17 cellular contexts compared by ENCODE assay signal in genomic region chr10:131824371-131825149, GRCh38.
DNase-seq lines count a peak whose midpoint lies in the region; ATAC-seq lines count a peak whose summit lies in the region.
"Had no signal": no experiment of that assay in that cellular context is flagged by ENCODE, and none has a peak within 500 bp of the region (broad histone marks: within the 10 kb centered on the region; RNA-seq: fewer than 3 reads in every experiment).

No MANE protein-coding gene starts in this region.

- H3K36me3 ChIP-seq in aorta (ENCODE audit: control insufficient read depth in 1 of 2, insufficient read depth in 2 of 2, low read length in 1 of 2): no peaks in the 10 kb centered on the region
- H3K36me3 ChIP-seq: uterus had no signal

- no peaks in the 10 kb centered on the region for H3K9me3 Mint-ChIP-seq in stimulated activated naive CD8-positive, alpha-beta T cell treated with anti-CD3 and anti-CD28 coated beads, Interleukin-15, amount 100 ng/mL, for 72 hours
- H3K9me3 Mint-ChIP-seq in activated naive CD8-positive, alpha-beta T cell treated with anti-CD3 and anti-CD28 coated beads, Interleukin-2, amount 50 U/mL, for 24 hours: no peaks in the 10 kb centered on the region
- H3K9me3 Mint-ChIP-seq: activated naive CD4-positive, alpha-beta T cell treated with anti-CD3 and anti-CD28 coated beads, Interleukin-2, amount 50 U/mL, for 72 hours had no signal

- DNase-seq in stimulated activated naive CD8-positive, alpha-beta T cell treated with anti-CD3 and anti-CD28 coated beads, Interleukin-15, Interleukin-2, amounts not matched to agents 100 U/mL and 50 U/mL, for 24 hours: no peak
- no peak for DNase-seq in stimulated activated naive CD8-positive, alpha-beta T cell treated with anti-CD3 and anti-CD28 coated beads, Interleukin-15, amount 100 ng/mL, for 72 hours
- DNase-seq in activated naive CD8-positive, alpha-beta T cell treated with anti-CD3 and anti-CD28 coated beads, Interleukin-2, amount 50 U/mL, for 24 hours: no peak
- DNase-seq in mesenteric fat pad (ENCODE audit: low spot score): peak; percentile 85
- peak in 1 of 2 donors; percentile 69 for DNase-seq in aorta
- DNase-seq: activated CD4-positive, alpha-beta T cell treated with anti-CD3 and anti-CD28 coated beads, Interleukin-2, amount 50 U/mL, for 48 hours; activated T-cell treated with anti-CD3 and anti-CD28 coated beads, Interleukin-2, amount 50 U/mL, for 48 hours; foreskin keratinocyte; NCI-H1694 treated with DMSO at 0.1 percent for 48 hours had no signal

- no peak overlapping the region for H3K4me3 ChIP-seq in aorta (ENCODE audit: low read length in 2 of 2)
- H3K4me3 ChIP-seq: mucosa of descending colon, uterus had no signal

- intact Hi-C loops in aorta (cut with DNase I): no loop called here

- no peak overlapping the region for H3K4me3 Mint-ChIP-seq in stimulated activated naive CD8-positive, alpha-beta T cell treated with anti-CD3 and anti-CD28 coated beads, Interleukin-15, amount 100 ng/mL, for 72 hours
- H3K4me3 Mint-ChIP-seq in activated naive CD8-positive, alpha-beta T cell treated with anti-CD3 and anti-CD28 coated beads, Interleukin-2, amount 50 U/mL, for 24 hours: no peak overlapping the region
- H3K4me3 Mint-ChIP-seq: brain had no signal

- WGBS in aorta, 2 donors: 51% methylated on average over 23 to 24 of the region's 24 CpGs

- peaks cover 6% of the 10 kb centered on the region for H3K4me1 Mint-ChIP-seq in stimulated activated naive CD8-positive, alpha-beta T cell treated with anti-CD3 and anti-CD28 coated beads, Interleukin-15, amount 100 ng/mL, for 72 hours
- no peaks in the 10 kb centered on the region for H3K4me1 Mint-ChIP-seq in activated naive CD8-positive, alpha-beta T cell treated with anti-CD3 and anti-CD28 coated beads, Interleukin-2, amount 50 U/mL, for 24 hours

- ATAC-seq in stimulated activated naive CD8-positive, alpha-beta T cell treated with anti-CD3 and anti-CD28 coated beads, Interleukin-15, Interleukin-2, amounts not matched to agents 100 U/mL and 50 U/mL, for 24 hours: peak; percentile 23
- ATAC-seq in stimulated activated naive CD8-positive, alpha-beta T cell treated with anti-CD3 and anti-CD28 coated beads, Interleukin-15, amount 100 ng/mL, for 72 hours: no peak
- peak; percentile 29 for ATAC-seq in activated naive CD8-positive, alpha-beta T cell treated with anti-CD3 and anti-CD28 coated beads, Interleukin-2, amount 50 U/mL, for 24 hours
- peak; percentile 26 for ATAC-seq in aorta (ENCODE audit: low FRiP score)
- no peak for ATAC-seq in HG02763 (IDR thresholded peaks at IDR 0.05; ENCODE audit: unreplicated experiment)
- no peak for ATAC-seq in HG02571 (IDR thresholded peaks at IDR 0.05; ENCODE audit: unreplicated experiment)
- no peak for ATAC-seq in HG03565 (IDR thresholded peaks at IDR 0.05; ENCODE audit: unreplicated experiment)
- ATAC-seq: activated naive CD4-positive, alpha-beta T cell treated with anti-CD3 and anti-CD28 coated beads, Interleukin-2, amount 50 U/mL, for 72 hours; foreskin keratinocyte; mucosa of descending colon had no signal

- no peaks in the 10 kb centered on the region for H3K4me1 ChIP-seq in aorta (ENCODE audit: control insufficient read depth in 1 of 2, insufficient read depth in 2 of 2, low read length in 2 of 2)
- H3K4me1 ChIP-seq: foreskin keratinocyte, uterus had no signal

- H3K27ac ChIP-seq in aorta (ENCODE audit: low read depth in 1 of 2, low read length in 2 of 2): no peak overlapping the region
- H3K27ac ChIP-seq: epithelial cell of prostate, foreskin keratinocyte, uterus had no signal

- no peaks in the 10 kb centered on the region for H3K36me3 Mint-ChIP-seq in activated naive CD8-positive, alpha-beta T cell treated with anti-CD3 and anti-CD28 coated beads, Interleukin-2, amount 50 U/mL, for 24 hours (ENCODE audit: low read depth)
- H3K36me3 Mint-ChIP-seq: activated naive CD4-positive, alpha-beta T cell treated with anti-CD3 and anti-CD28 coated beads, Interleukin-2, amount 50 U/mL, for 72 hours; brain had no signal

- no peaks in the 10 kb centered on the region for H3K9me3 ChIP-seq in aorta (ENCODE audit: control insufficient read depth, low read length)
- H3K9me3 ChIP-seq: mucosa of descending colon had no signal

- H3K27me3 Mint-ChIP-seq in stimulated activated naive CD8-positive, alpha-beta T cell treated with anti-CD3 and anti-CD28 coated beads, Interleukin-15, amount 100 ng/mL, for 72 hours: peaks cover 16% of the 10 kb centered on the region
- peaks cover 3% of the 10 kb centered on the region for H3K27me3 Mint-ChIP-seq in activated naive CD8-positive, alpha-beta T cell treated with anti-CD3 and anti-CD28 coated beads, Interleukin-2, amount 50 U/mL, for 24 hours

- peak overlapping the region in 1 of 2 donors; percentile 60 for H3K27ac Mint-ChIP-seq in stimulated activated naive CD8-positive, alpha-beta T cell treated with anti-CD3 and anti-CD28 coated beads, Interleukin-15, amount 100 ng/mL, for 72 hours
- H3K27ac Mint-ChIP-seq in activated naive CD8-positive, alpha-beta T cell treated with anti-CD3 and anti-CD28 coated beads, Interleukin-2, amount 50 U/mL, for 24 hours: no peak overlapping the region

- no peaks in the 10 kb centered on the region for H3K27me3 ChIP-seq in aorta (ENCODE audit: control insufficient read depth in 1 of 2, insufficient read depth in 2 of 2, low read length in 1 of 2)
- H3K27me3 ChIP-seq: foreskin keratinocyte, uterus had no signal

Comparison
In these comparisons a context has a peak if more than half of its experiments do, and no peak if none do; other contexts are left out.
1. ATAC-seq: peak in stimulated activated naive CD8-positive, alpha-beta T cell treated with anti-CD3 and anti-CD28 coated beads, Interleukin-15, Interleukin-2, amounts not matched to agents 100 U/mL and 50 U/mL, for 24 hours (single experiment), activated naive CD8-positive, alpha-beta T cell treated with anti-CD3 and anti-CD28 coated beads, Interleukin-2, amount 50 U/mL, for 24 hours (single experiment) and aorta (single experiment); none in stimulated activated naive CD8-positive, alpha-beta T cell treated with anti-CD3 and anti-CD28 coated beads, Interleukin-15, amount 100 ng/mL, for 72 hours (single experiment), HG02763 (single experiment), HG02571 (single experiment) and HG03565 (single experiment).